8 cellular contexts compared by ENCODE assay signal in genomic region chr2:99488999-99489757, GRCh38. TPM values are rescaled to one million over a fixed set of nuclear protein-coding genes. Genes with fewer than 3 reads are reported as not detected.
DNase-seq lines count a peak whose midpoint lies in the region; ATAC-seq and TF ChIP-seq lines count a peak whose summit lies in the region.

No MANE protein-coding gene starts in this region.

- no TSS peak for BruUV-seq in mammary epithelial cell (replicated peaks; lab: Mats Ljungman, UMichigan)

- no peak for TF ChIP-seq CTCF in mammary epithelial cell (conservative IDR thresholded peaks at IDR 0.05 in 1 of 2, IDR thresholded peaks at IDR 0.05 in 1 of 2; ENCODE audit: extremely low read depth in 1 of 2, insufficient read depth in 1 of 2, low read depth in 1 of 2, low read length in 2 of 2)

- no peaks in the 10 kb centered on the region for H3K27me3 ChIP-seq in mammary epithelial cell (ENCODE audit: insufficient read depth, low read length)

- H3K4me1 ChIP-seq in mammary epithelial cell (ENCODE audit: insufficient read depth, low read length) = peaks cover 37% of the 10 kb centered on the region

- no peaks in the 10 kb centered on the region for H3K27me3 Mint-ChIP-seq in IgD-negative memory B cell
- H3K27me3 Mint-ChIP-seq in immature natural killer cell (ENCODE audit: low read depth in 3 of 3) = peaks cover 12 to 19% (median 17%) of the 10 kb centered on the region in 3 donors

- H3K36me3 Mint-ChIP-seq in IgD-negative memory B cell (no peaks in the 10 kb centered on the region), immature natural killer cell (no peaks in the 10 kb centered on the region)

- CTCF ChIA-PET in mammary epithelial cell (lab: Charles Lee; ENCODE audit: low non-redundant PET) = no interaction called here

- no peaks in the 10 kb centered on the region for H3K9me3 ChIP-seq in mammary epithelial cell (replicated peaks; ENCODE audit: insufficient read depth, low read length)

- in situ Hi-C loops in mammary epithelial cell (cut with MboI; ENCODE audit: low sequenced_read_pairs in 2 of 2) = loop anchor here in 1 of 2 donors (25.0 kb wide), 1 partner anchor 327 kb away; the partner anchor contains the start of genes LIPT1 and TSGA10

- under 1% methylated on average over 18 of the region's 95 CpGs for WGBS in mammary epithelial cell (ENCODE audit: low coverage, missing lambda C conversion rate)

- H3K4me1 Mint-ChIP-seq in IgD-negative memory B cell (peaks cover 18 to 26% (median 22%) of the 10 kb centered on the region in 3 donors), immature natural killer cell (peaks cover 24 to 47% of the 10 kb centered on the region in 2 donors)

- H3K4me3 ChIP-seq in mammary epithelial cell (replicated peaks in 1 of 3; ENCODE audit: insufficient read depth in 1 of 3, low read depth in 2 of 3, low read length in 3 of 3) = peak overlapping the region; percentile 58 to 97 (median 82)
- H3K4me3 ChIP-seq in skin epidermis = peak overlapping the region; percentile 74 to 100 (median 89)

- no peaks in the 10 kb centered on the region for H3K36me3 ChIP-seq in mammary epithelial cell (ENCODE audit: insufficient read depth, low read length)

- H3K27ac Mint-ChIP-seq in IgD-negative memory B cell (peak overlapping the region; percentile 93 to 98 (median 97)), immature natural killer cell (peak overlapping the region; percentile 96 to 99 (median 98))

- DNase-seq in ELF-1 (ENCODE audit: low read depth, low spot score) (peak; percentile 68), T-helper 22 cell (ENCODE audit: low read depth) (peak; percentile 36), mammary epithelial cell (peak; percentile 43), immature natural killer cell (peak; percentile 71 to 75 (median 73)), DMS79 (lab: John Stamatoyannopoulos, UW) (no peak)

- dilution Hi-C loops in mammary epithelial cell (cut with HindIII; ENCODE audit: low sequenced_read_pairs) = no loop called here

- H4K20me1 ChIP-seq in mammary epithelial cell (ENCODE audit: insufficient read depth, low read length) = no peaks in the 10 kb centered on the region

- H3K4me2 ChIP-seq in mammary epithelial cell (ENCODE audit: insufficient read depth, low read depth, low read length) = peak overlapping the region; percentile 80

- intact Hi-C loops in mammary epithelial cell (cut with micrococcal nuclease) = loop anchor here (1.0 to 2.0 kb wide), 2 partner anchors 14 to 40 kb away; no protein-coding TSS in a partner anchor

- peak overlapping the region; percentile 94 for H3K9ac ChIP-seq in mammary epithelial cell (ENCODE audit: insufficient read depth, low read length)

- H3K9me3 Mint-ChIP-seq in IgD-negative memory B cell = no peaks in the 10 kb centered on the region
- H3K9me3 Mint-ChIP-seq in immature natural killer cell = no peaks in the 10 kb centered on the region

- ATAC-seq in GM21529 (IDR thresholded peaks at IDR 0.05; ENCODE audit: unreplicated experiment) = peak; percentile 34

- peak overlapping the region; percentile 74 for H2AFZ ChIP-seq in mammary epithelial cell (ENCODE audit: low read depth, low read length)

- peaks cover 53% of the 10 kb centered on the region for H3K79me2 ChIP-seq in mammary epithelial cell (ENCODE audit: insufficient read depth, low read length)

- H3K4me3 Mint-ChIP-seq in IgD-negative memory B cell (peak overlapping the region; percentile 94 to 97 (median 96)), immature natural killer cell (peak overlapping the region; percentile 92 to 99 (median 95))

- H3K27ac ChIP-seq in mammary epithelial cell (ENCODE audit: insufficient read depth, low read depth, low read length) = peak overlapping the region; percentile 82
- H3K27ac ChIP-seq in skin epidermis = peak overlapping the region; percentile 90 to 99 (median 95)

RNA-seq across cellular contexts. Expression of gene REV1, which starts 0.6 kb away (rescaled TPM):
- polyA plus RNA-seq in IgD-negative memory B cell (15.8 TPM), mammary epithelial cell (17.9 TPM), immature natural killer cell (10 to 100 TPM; 11.5 to 14.5 (median 14.3) TPM)
- total RNA-seq in mammary epithelial cell = 10 to 100 TPM; 36.3 to 38.4 TPM
- polyA minus RNA-seq in mammary epithelial cell = 27.6 TPM
